8 cellular contexts compared by ENCODE assay signal in the genomic region with DNA sequence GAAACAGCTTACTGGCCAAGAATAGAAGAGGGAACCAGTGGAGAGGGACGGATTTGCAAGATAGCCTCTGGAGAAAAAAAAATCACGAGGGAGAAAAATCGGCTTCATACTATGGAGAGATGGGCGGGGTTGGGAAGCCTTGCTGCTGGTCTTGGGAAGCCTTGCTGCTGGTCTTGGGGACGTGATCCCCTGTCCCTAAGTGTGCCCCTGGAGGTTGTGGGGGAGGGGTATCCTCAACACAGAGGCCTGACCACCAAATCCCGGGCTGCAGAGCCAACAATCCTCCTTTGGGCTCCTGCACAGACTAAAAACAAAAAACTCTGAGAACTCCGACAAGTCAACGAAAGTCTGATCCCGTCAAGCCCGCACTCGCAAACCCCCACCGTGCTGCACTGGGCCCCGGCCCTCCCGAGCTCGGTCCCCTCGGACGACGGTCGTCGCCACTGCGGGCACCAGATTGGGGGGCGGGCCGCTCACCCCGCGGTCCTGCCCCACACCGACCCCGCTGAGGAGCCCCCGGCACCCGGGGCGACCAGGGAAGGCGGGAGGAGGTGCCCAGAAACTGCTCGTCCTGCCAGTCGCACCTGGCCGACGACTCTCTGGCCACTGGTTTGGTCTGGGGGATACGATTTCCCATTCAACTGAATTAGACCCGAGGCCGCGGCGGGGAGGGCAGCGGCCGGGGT. TPM values are rescaled to one million over a fixed set of nuclear protein-coding genes. Genes with fewer than 3 reads are reported as not detected.
DNase-seq lines count a peak whose midpoint lies in the region; ATAC-seq and TF ChIP-seq lines count a peak whose summit lies in the region.

No MANE protein-coding gene starts in this region.

- peak overlapping the region; percentile 77 for H2AFZ ChIP-seq in hepatocyte

- H3K27me3 ChIP-seq in hepatocyte, result peaks cover 11% of the 10 kb centered on the region

- under 1% methylated on average over 18 of the region's 42 CpGs for WGBS in hepatocyte (ENCODE audit: low lambda C conversion rate, missing lambda C conversion rate)

- no peak for TF ChIP-seq CTCF in hepatocyte (IDR thresholded peaks at IDR 0.05; ENCODE audit: poor library complexity)

- no peaks in the 10 kb centered on the region for H3K4me1 ChIP-seq in hepatocyte (ENCODE audit: insufficient read depth)

- peak overlapping the region; percentile 95 for H3K27ac ChIP-seq in hepatocyte

- no peak overlapping the region for H3K27ac Mint-ChIP-seq in activated naive CD8-positive, alpha-beta T cell treated with anti-CD3 and anti-CD28 coated beads, Interleukin-2, amount 10 ng/mL, durations not matched to agents 7 days and 5 days

- H3K4me1 Mint-ChIP-seq in activated naive CD8-positive, alpha-beta T cell treated with anti-CD3 and anti-CD28 coated beads, Interleukin-2, amount 10 ng/mL, durations not matched to agents 7 days and 5 days, result peaks cover 3% of the 10 kb centered on the region

- peaks cover 49% of the 10 kb centered on the region for H3K79me2 ChIP-seq in hepatocyte

- H3K9me3 Mint-ChIP-seq in activated naive CD8-positive, alpha-beta T cell treated with anti-CD3 and anti-CD28 coated beads, Interleukin-2, amount 10 ng/mL, durations not matched to agents 7 days and 5 days, result no peaks in the 10 kb centered on the region

- H3K4me2 ChIP-seq in hepatocyte, result peak overlapping the region; percentile 95

- H3K27me3 Mint-ChIP-seq in activated naive CD8-positive, alpha-beta T cell treated with anti-CD3 and anti-CD28 coated beads, Interleukin-2, amount 10 ng/mL, durations not matched to agents 7 days and 5 days, result peaks cover 65% of the 10 kb centered on the region

- H3K36me3 Mint-ChIP-seq in activated naive CD8-positive, alpha-beta T cell treated with anti-CD3 and anti-CD28 coated beads, Interleukin-2, amount 10 ng/mL, durations not matched to agents 7 days and 5 days, result no peaks in the 10 kb centered on the region

- H3K9me2 ChIP-seq in hepatocyte (replicated peaks; ENCODE audit: insufficient read depth), result no peaks in the 10 kb centered on the region

- no peaks in the 10 kb centered on the region for H3K9me3 ChIP-seq in hepatocyte (ENCODE audit: low read depth)

- ATAC-seq in activated naive CD8-positive, alpha-beta T cell treated with anti-CD3 and anti-CD28 coated beads, Interleukin-2, amount 10 ng/mL, durations not matched to agents 7 days and 5 days (ENCODE audit: low read depth), result no peak
- ATAC-seq in GM21737 (IDR thresholded peaks at IDR 0.05; ENCODE audit: unreplicated experiment), result no peak

- H3K36me3 ChIP-seq in hepatocyte (replicated peaks; ENCODE audit: insufficient read depth, low read depth), result no peaks in the 10 kb centered on the region

- H4K20me1 ChIP-seq in hepatocyte (ENCODE audit: insufficient read depth, poor library complexity, severe bottlenecking), result peaks cover 6% of the 10 kb centered on the region

- peak overlapping the region; percentile 68 for H3K4me3 ChIP-seq in hepatocyte

- H3K4me3 Mint-ChIP-seq in activated naive CD8-positive, alpha-beta T cell treated with anti-CD3 and anti-CD28 coated beads, Interleukin-2, amount 10 ng/mL, durations not matched to agents 7 days and 5 days, result peak overlapping the region; percentile 51

- POLR2A ChIA-PET in activated naive CD8-positive, alpha-beta T cell treated with anti-CD3 and anti-CD28 coated beads, Interleukin-2, amount 10 ng/mL, durations not matched to agents 7 days and 5 days (lab: Charles Lee), result no interaction called here

- peak; percentile 59 for DNase-seq in activated CD8-positive, alpha-beta memory T cell treated with anti-CD3 and anti-CD28 coated beads for 24 hours
- no peak for DNase-seq in activated CD8-positive, alpha-beta memory T cell treated with anti-CD3 and anti-CD28 coated beads, Interleukin-2, amount 50 U/mL, for 4 hours
- peak; percentile 65 for DNase-seq in HT-29 (ENCODE audit: low spot score)
- DNase-seq in activated naive CD8-positive, alpha-beta T cell treated with anti-CD3 and anti-CD28 coated beads, Interleukin-2, amount 10 ng/mL, durations not matched to agents 7 days and 5 days, result peak; percentile 33
- peak; percentile 60 for DNase-seq in hepatocyte (ENCODE audit: low spot score)
- peak; percentile 31 for DNase-seq in renal cortical epithelial cell (ENCODE audit: low read depth)
- no peak for DNase-seq in NK-92 (lab: John Stamatoyannopoulos, UW; ENCODE audit: unreplicated experiment)

RNA-seq across cellular contexts. Expression of a gene that starts 0.7 kb away (rescaled TPM):
- 42.1 and 44.6 TPM in 2 replicates for total RNA-seq in HT-29 (2014; rRNA removed; shearing (Covaris generic))
- total RNA-seq in activated naive CD8-positive, alpha-beta T cell treated with anti-CD3 and anti-CD28 coated beads, Interleukin-2, amount 10 ng/mL, durations not matched to agents 7 days and 5 days, result under 1 TPM; 0.14 to 0.48 TPM
- total RNA-seq in hepatocyte, result 22.9 and 24.1 TPM in 2 replicates
- 13.4 and 14.4 TPM in 2 replicates for polyA plus RNA-seq in hepatocyte
- total RNA-seq in renal cortical epithelial cell, result 21.5 and 28.5 TPM in 2 replicates

Comparison
In these comparisons a context has a peak if more than half of its experiments do, and no peak if none do; other contexts are left out.
1. DNase-seq: peak in activated CD8-positive, alpha-beta memory T cell treated with anti-CD3 and anti-CD28 coated beads for 24 hours (single experiment), HT-29 (single experiment), activated naive CD8-positive, alpha-beta T cell treated with anti-CD3 and anti-CD28 coated beads, Interleukin-2, amount 10 ng/mL, durations not matched to agents 7 days and 5 days (single experiment), hepatocyte (single experiment) and renal cortical epithelial cell (single experiment); none in activated CD8-positive, alpha-beta memory T cell treated with anti-CD3 and anti-CD28 coated beads, Interleukin-2, amount 50 U/mL, for 4 hours (single experiment) and NK-92 (single experiment).
2. RNA of a gene that starts 0.7 kb away (total RNA-seq): 42.1 to 44.6 TPM in HT-29, 21.5 to 28.5 TPM in renal cortical epithelial cell and 22.9 to 24.1 TPM in hepatocyte; 0.14 to 0.48 TPM in activated naive CD8-positive, alpha-beta T cell treated with anti-CD3 and anti-CD28 coated beads, Interleukin-2, amount 10 ng/mL, durations not matched to agents 7 days and 5 days; every median in the first group is over 10 times any median in the second.